ENCODE assay signal across 25 cellular contexts in the genomic region with DNA sequence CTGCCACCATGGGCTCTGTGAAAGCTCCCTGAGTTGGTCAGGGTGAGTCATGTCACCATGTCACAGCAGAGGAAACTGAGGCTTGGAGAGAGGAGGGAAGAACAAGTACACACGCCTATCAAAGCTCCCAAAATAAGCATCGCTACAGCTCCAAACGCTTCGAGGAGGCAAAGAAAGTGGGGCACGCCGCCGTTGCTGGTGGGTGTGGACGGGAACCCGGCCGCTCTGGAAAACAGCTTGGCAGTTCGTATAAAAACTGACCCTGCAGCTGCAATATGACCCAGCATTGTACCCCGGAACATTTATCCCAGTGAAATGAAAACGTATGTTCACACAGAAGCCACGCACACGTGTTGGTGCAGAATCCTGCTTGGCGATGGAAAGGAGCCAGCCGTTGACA.
DNase-seq lines count a peak whose midpoint lies in the region; ATAC-seq, FAIRE-seq and TF ChIP-seq lines count a peak whose summit lies in the region.
"Had no signal": no experiment of that assay in that cellular context is flagged by ENCODE, and none has a peak within 500 bp of the region (broad histone marks: within the 10 kb centered on the region; RNA-seq: fewer than 3 reads in every experiment).

No MANE protein-coding gene starts in this region.

- H3K9me3 ChIP-seq in heart right ventricle, result no peaks in the 10 kb centered on the region
- no peaks in the 10 kb centered on the region for H3K9me3 ChIP-seq in neural progenitor cell (ENCODE audit: low read depth)
- H3K9me3 ChIP-seq: A549; BLaER1 treated with 17β-estradiol and CSF1 and Interleukin-3, amounts not matched to agents 10 nM and 100 nM; Caco-2 had no signal

- no peaks in the 10 kb centered on the region for H3K79me2 ChIP-seq in neural progenitor cell (ENCODE audit: low read depth)

- no peak overlapping the region for H3K4me3 Mint-ChIP-seq in neural progenitor cell
- H3K4me3 Mint-ChIP-seq: B cell; CD4-positive, alpha-beta T cell; CD8-positive, alpha-beta T cell had no signal

- H3K4me1 Mint-ChIP-seq in neural progenitor cell, result no peaks in the 10 kb centered on the region
- H3K4me1 Mint-ChIP-seq: B cell had no signal

- H3K4me3 ChIP-seq in heart right ventricle (no peak overlapping the region), bronchial epithelial cell (ENCODE audit: low read depth, low read length) (no peak overlapping the region), neural progenitor cell (no peak overlapping the region)
- H3K4me3 ChIP-seq: A549; BLaER1 treated with 17β-estradiol and CSF1 and Interleukin-3, amounts not matched to agents 10 nM and 100 nM; GM12878 had no signal

- no peaks in the 10 kb centered on the region for H3K9me3 Mint-ChIP-seq in neural progenitor cell
- H3K9me3 Mint-ChIP-seq: CD4-positive, alpha-beta T cell; CD8-positive, alpha-beta T cell had no signal

- no peak overlapping the region for H2AFZ ChIP-seq in neural progenitor cell (replicated peaks)

- DNase-seq in Right ventricle myocardium inferior (ENCODE audit: missing footprints) (peak; percentile 58), heart right ventricle (no peak), bronchial epithelial cell (ENCODE audit: low read depth) (no peak), neural progenitor cell (ENCODE audit: low spot score) (no peak), NCI-H2029 (lab: John Stamatoyannopoulos, UW) (no peak)
- DNase-seq: AML-193; Caco-2; Calu3; CD4-positive, alpha-beta T cell; CD8-positive, alpha-beta T cell; DMS79; DND-41; EL; GDM1 had no signal

- H4K20me1 ChIP-seq in neural progenitor cell (ENCODE audit: low read depth), result no peaks in the 10 kb centered on the region

- no peaks in the 10 kb centered on the region for H3F3A ChIP-seq in neural progenitor cell (ENCODE audit: low read depth)

- WGBS in heart right ventricle, 2 donors, result 76 to 84% methylated on average over 17 of the region's 17 CpGs

- H3K27me3 ChIP-seq in heart right ventricle (peaks cover 0 to 48% (median 29%) of the 10 kb centered on the region in 7 donors), bronchial epithelial cell (ENCODE audit: control insufficient read depth, insufficient read depth, low read length) (no peaks in the 10 kb centered on the region), neural progenitor cell (peaks cover 6% of the 10 kb centered on the region)

- TF ChIP-seq CTCF in heart right ventricle (IDR thresholded peaks at IDR 0.05) (no peak), bronchial epithelial cell (IDR thresholded peaks at IDR 0.05; ENCODE audit: insufficient read depth, low read length, severe bottlenecking) (no peak), neural progenitor cell (IDR thresholded peaks at IDR 0.05) (no peak)

- H3K9ac ChIP-seq in neural progenitor cell, result no peak overlapping the region
- H3K9ac ChIP-seq: BLaER1 treated with 17β-estradiol and CSF1 and Interleukin-3, amounts not matched to agents 10 nM and 100 nM had no signal

- no peak overlapping the region for H3K4me2 ChIP-seq in neural progenitor cell
- H3K4me2 ChIP-seq: A549; BLaER1 treated with 17β-estradiol and CSF1 and Interleukin-3, amounts not matched to agents 10 nM and 100 nM had no signal

- no peaks in the 10 kb centered on the region for H3K36me3 Mint-ChIP-seq in neural progenitor cell
- H3K36me3 Mint-ChIP-seq: CD8-positive, alpha-beta T cell had no signal

- H3K27ac ChIP-seq in heart right ventricle (no peak overlapping the region), neural progenitor cell (no peak overlapping the region)
- H3K27ac ChIP-seq: 22Rv1; A549; BLaER1 treated with 17β-estradiol and CSF1 and Interleukin-3, amounts not matched to agents 10 nM and 100 nM; C4-2B had no signal

- peaks cover 12% of the 10 kb centered on the region for H3K27me3 Mint-ChIP-seq in neural progenitor cell (ENCODE audit: insufficient read depth, low read depth)
- H3K27me3 Mint-ChIP-seq: B cell; CD4-positive, alpha-beta T cell had no signal

- intact Hi-C loops in Right ventricle myocardium inferior (cut with DNase I), result no loop called here
- intact Hi-C loops in heart right ventricle (cut with DNase I), result no loop called here

- ATAC-seq in Right ventricle myocardium inferior, result no peak
- no peak for ATAC-seq in heart right ventricle
- ATAC-seq in GM18498 (IDR thresholded peaks at IDR 0.05; ENCODE audit: unreplicated experiment), result no peak
- ATAC-seq in GM19455 (IDR thresholded peaks at IDR 0.05; ENCODE audit: unreplicated experiment), result no peak
- ATAC-seq: A549; CD8-positive, alpha-beta T cell; GM12878 had no signal

- peak overlapping the region; percentile 57 for H3K27ac Mint-ChIP-seq in neural progenitor cell
- H3K27ac Mint-ChIP-seq: B cell; CD4-positive, alpha-beta T cell; CD8-positive, alpha-beta T cell had no signal

- H3K36me3 ChIP-seq in heart right ventricle (no peaks in the 10 kb centered on the region), bronchial epithelial cell (ENCODE audit: control insufficient read depth, insufficient read depth, low read length) (no peaks in the 10 kb centered on the region), neural progenitor cell (no peaks in the 10 kb centered on the region)
- H3K36me3 ChIP-seq: BLaER1 treated with 17β-estradiol and CSF1 and Interleukin-3, amounts not matched to agents 10 nM and 100 nM had no signal

- peak; percentile 75 for FAIRE-seq in bronchial epithelial cell (lab: Jason Lieb, UNC)
- FAIRE-seq: A549, D721Med, GM12878, GM12892, GM19239 had no signal

- H3K4me1 ChIP-seq in heart right ventricle (peaks cover 0 to 10% (median 0%) of the 10 kb centered on the region in 9 donors), neural progenitor cell (no peaks in the 10 kb centered on the region)
- H3K4me1 ChIP-seq: A549, Caco-2 had no signal
